Comparison of ENCODE assay signal across 20 cellular contexts in genomic region chr18:36440614-36441013, GRCh38.
DNase-seq lines count a peak whose midpoint lies in the region; ATAC-seq, FAIRE-seq and TF ChIP-seq lines count a peak whose summit lies in the region.
"Had no signal": no experiment of that assay in that cellular context is flagged by ENCODE, and none has a peak within 500 bp of the region (broad histone marks: within the 10 kb centered on the region; RNA-seq: fewer than 3 reads in every experiment).

No MANE protein-coding gene starts in this region.

- no peaks in the 10 kb centered on the region for H3K9me3 ChIP-seq in esophagus muscularis mucosa
- H3K9me3 ChIP-seq: A549 had no signal

- peaks cover 32 to 50% (median 38%) of the 10 kb centered on the region in 4 donors for H3K4me1 ChIP-seq in esophagus muscularis mucosa

- 67% methylated on average over 2 of the region's 2 CpGs for WGBS in esophagus muscularis mucosa

- FAIRE-seq in H54 (lab: Jason Lieb, UNC), result no peak
- FAIRE-seq: A549 had no signal

- no peaks in the 10 kb centered on the region for H3K27me3 ChIP-seq in esophagus muscularis mucosa

- peaks cover 56% of the 10 kb centered on the region for H3K4me1 Mint-ChIP-seq in mesothelial cell of epicardium
- H3K4me1 Mint-ChIP-seq: endodermal cell; naive thymus-derived CD4-positive, alpha-beta T cell had no signal

- peak; percentile 61 for DNase-seq in A172 (ENCODE audit: low spot score)
- peak; percentile 7 for DNase-seq in NCI-H226
- DNase-seq in esophagus muscularis mucosa (ENCODE audit: extremely low spot score), result no peak
- DNase-seq in mesothelial cell of epicardium (ENCODE audit: low spot score in 2 of 2, unreplicated experiment in 2 of 2), result no peak
- DNase-seq in foreskin melanocyte, result no peak
- no peak for DNase-seq in H54 (ENCODE audit: insufficient read length, low spot score)
- DNase-seq: activated CD4-positive, alpha-beta T cell treated with anti-CD3 and anti-CD28 coated beads, Interleukin-2, amount 50 U/mL, for 48 hours; endodermal cell; H7; head of caudate nucleus; naive thymus-derived CD4-positive, alpha-beta T cell; NCI-H146; NCI-H526; stimulated activated naive CD4-positive, alpha-beta T cell treated with Interleukin-2 at 50 U/mL for 16 hours; T1000 had no signal

- no peak for TF ChIP-seq EP300 in esophagus muscularis mucosa (IDR thresholded peaks at IDR 0.05)

- ATAC-seq in HG03196 (IDR thresholded peaks at IDR 0.05; ENCODE audit: unreplicated experiment) (no peak), HG02623 (IDR thresholded peaks at IDR 0.05; ENCODE audit: unreplicated experiment) (no peak)
- ATAC-seq: A549; naive thymus-derived CD4-positive, alpha-beta T cell had no signal

- intact Hi-C loops in esophagus muscularis mucosa (cut with DNase I), result no loop called here

- peaks cover 3% of the 10 kb centered on the region for H3K36me3 Mint-ChIP-seq in mesothelial cell of epicardium
- H3K36me3 Mint-ChIP-seq: naive thymus-derived CD4-positive, alpha-beta T cell had no signal

- peak overlapping the region; percentile 75 for H3K27ac Mint-ChIP-seq in mesothelial cell of epicardium
- H3K27ac Mint-ChIP-seq: endodermal cell; naive thymus-derived CD4-positive, alpha-beta T cell had no signal

- H3K4me3 Mint-ChIP-seq in mesothelial cell of epicardium, result no peak overlapping the region
- H3K4me3 Mint-ChIP-seq: endodermal cell; naive thymus-derived CD4-positive, alpha-beta T cell had no signal

- H3K36me3 ChIP-seq in esophagus muscularis mucosa, result no peaks in the 10 kb centered on the region

- peaks cover 15% of the 10 kb centered on the region for H3K9me3 Mint-ChIP-seq in mesothelial cell of epicardium

- H3K4me3 ChIP-seq in esophagus muscularis mucosa, result no peak overlapping the region
- H3K4me3 ChIP-seq: A549 had no signal

- TF ChIP-seq POLR2A in esophagus muscularis mucosa (IDR thresholded peaks at IDR 0.05; ENCODE audit: low read depth) (no peak), H54 (IDR thresholded peaks at IDR 0.05; ENCODE audit: low read depth, low read length) (no peak)

- TF ChIP-seq CTCF in esophagus muscularis mucosa (IDR thresholded peaks at IDR 0.05) (no peak), mesothelial cell of epicardium (IDR thresholded peaks at IDR 0.05; ENCODE audit: unreplicated experiment) (no peak)

- H3K27me3 Mint-ChIP-seq in mesothelial cell of epicardium (ENCODE audit: low read depth), result no peaks in the 10 kb centered on the region

- peak overlapping the region; percentile 61 to 76 (median 68) for H3K27ac ChIP-seq in esophagus muscularis mucosa (replicated peaks in 1 of 4)
- H3K27ac ChIP-seq: HL-60, RWPE1 had no signal

Comparison
In these comparisons a context has a peak if more than half of its experiments do, and no peak if none do; other contexts are left out.
1. DNase-seq: peak in A172 (single experiment) and NCI-H226 (single experiment); none in esophagus muscularis mucosa (single experiment), mesothelial cell of epicardium (0 of 2), foreskin melanocyte (single experiment) and H54 (single experiment).